19 cellular contexts compared by ENCODE assay signal in genomic region chr14:100566119-100566518, GRCh38. TPM values are rescaled to one million over a fixed set of nuclear protein-coding genes. Genes with fewer than 3 reads are reported as not detected.
A peak's percentile ranks its signal among the peaks of the same experiment; 100 is the strongest.
DNase-seq lines count a peak whose midpoint lies in the region; ATAC-seq and TF ChIP-seq lines count a peak whose summit lies in the region.
"Had no signal": no experiment of that assay in that cellular context is flagged by ENCODE, and none has a peak within 500 bp of the region (broad histone marks: within the 10 kb centered on the region; RNA-seq: fewer than 3 reads in every experiment).

No MANE protein-coding gene starts in this region.

- H3F3A ChIP-seq in neural progenitor cell (ENCODE audit: low read depth), result peaks cover 13% of the 10 kb centered on the region

- H3K4me1 ChIP-seq in CD4-positive, alpha-beta memory T cell (ENCODE audit: insufficient read depth, low read length), result peaks cover 11% of the 10 kb centered on the region
- H3K4me1 ChIP-seq in neural progenitor cell (peaks cover 27% of the 10 kb centered on the region), right cardiac atrium (ENCODE audit: control insufficient read depth, insufficient read depth, low read length) (no peaks in the 10 kb centered on the region)

- H3K4me2 ChIP-seq in neural progenitor cell, result no peak overlapping the region

- H3K36me3 Mint-ChIP-seq in CD4-positive, alpha-beta memory T cell, result no peaks in the 10 kb centered on the region
- H3K36me3 Mint-ChIP-seq in chondrocyte (ENCODE audit: low read depth) (no peaks in the 10 kb centered on the region), neural progenitor cell (no peaks in the 10 kb centered on the region)

- H3K27me3 ChIP-seq in CD4-positive, alpha-beta memory T cell (ENCODE audit: insufficient read depth, low read length), result peaks cover 17% of the 10 kb centered on the region
- H3K27me3 ChIP-seq in neural progenitor cell (peaks cover 59% of the 10 kb centered on the region), right cardiac atrium (ENCODE audit: control insufficient read depth, insufficient read depth) (no peaks in the 10 kb centered on the region)

- CTCF ChIA-PET in CD4-positive, alpha-beta memory T cell (lab: Charles Lee; ENCODE audit: partially characterized antibody), result no interaction called here

- H3K4me3 Mint-ChIP-seq in CD4-positive, alpha-beta memory T cell, result peak overlapping the region in 5 of 8 donors; percentile 3 to 61 (median 26)
- H3K4me3 Mint-ChIP-seq in chondrocyte (ENCODE audit: unreplicated experiment), result peak overlapping the region; percentile 3
- peak overlapping the region; percentile 60 for H3K4me3 Mint-ChIP-seq in neural progenitor cell

- 95% methylated on average over 11 of the region's 11 CpGs for WGBS in right cardiac atrium

- POLR2A ChIA-PET in CD4-positive, alpha-beta memory T cell (lab: Charles Lee; ENCODE audit: partially characterized antibody), result no interaction called here

- no peak overlapping the region for H3K4me3 ChIP-seq in CD4-positive, alpha-beta memory T cell (ENCODE audit: low read length in 2 of 2)
- H3K4me3 ChIP-seq in neural progenitor cell (no peak overlapping the region), right cardiac atrium (ENCODE audit: low read length) (no peak overlapping the region)

- H2AFZ ChIP-seq in neural progenitor cell (replicated peaks), result no peak overlapping the region

- no peaks in the 10 kb centered on the region for H3K9me3 ChIP-seq in CD4-positive, alpha-beta memory T cell (ENCODE audit: control insufficient read depth in 1 of 2, low read length in 2 of 2)
- no peaks in the 10 kb centered on the region for H3K9me3 ChIP-seq in neural progenitor cell (ENCODE audit: low read depth)
- H3K9me3 ChIP-seq in right cardiac atrium (ENCODE audit: control insufficient read depth, low read length), result no peaks in the 10 kb centered on the region
- H3K9me3 ChIP-seq: esophagus muscularis mucosa, suprapubic skin had no signal

- intact Hi-C loops in CD4-positive, alpha-beta memory T cell (cut with micrococcal nuclease), result loop anchor here (5.0 kb wide), 1 partner anchor 76 kb away; no protein-coding TSS in a partner anchor
- intact Hi-C loops in right cardiac atrium (cut with DNase I), result no loop called here

- H4K20me1 ChIP-seq in neural progenitor cell (ENCODE audit: low read depth), result no peaks in the 10 kb centered on the region

- H3K9me3 Mint-ChIP-seq in CD4-positive, alpha-beta memory T cell, result peaks cover 0 to 1% (median 0%) of the 10 kb centered on the region in 8 donors
- H3K9me3 Mint-ChIP-seq in chondrocyte (ENCODE audit: low read depth), result no peaks in the 10 kb centered on the region
- no peaks in the 10 kb centered on the region for H3K9me3 Mint-ChIP-seq in neural progenitor cell

- H3K27me3 Mint-ChIP-seq in CD4-positive, alpha-beta memory T cell, result peaks cover 13 to 14% of the 10 kb centered on the region in 2 donors
- peaks cover 24% of the 10 kb centered on the region for H3K27me3 Mint-ChIP-seq in chondrocyte (ENCODE audit: low read depth)
- H3K27me3 Mint-ChIP-seq in neural progenitor cell (ENCODE audit: insufficient read depth, low read depth), result peaks cover 48% of the 10 kb centered on the region

- no peak for DNase-seq in CD4-positive, alpha-beta memory T cell
- DNase-seq in HT-29 (ENCODE audit: low spot score) (peak; percentile 16), chondrocyte (ENCODE audit: low spot score) (no peak), neural progenitor cell (ENCODE audit: low spot score) (no peak), mesenteric fat pad (ENCODE audit: low spot score) (no peak), nucleus accumbens (lab: John Stamatoyannopoulos, UW) (no peak), right cardiac atrium (no peak)
- DNase-seq: activated CD4-positive, alpha-beta T cell treated with anti-CD3 and anti-CD28 coated beads, Interleukin-2, amount 50 U/mL, for 1 hour; H7; Kasumi-1; left cardiac atrium; NCI-H1105 treated with DMSO at 0.1 percent for 48 hours; NCI-H2171; NCI-H774; stimulated activated CD4-positive, alpha-beta T cell treated with anti-CD3 and anti-CD28 coated beads, Interleukin-4, amount 100 ng/mL, for 1 hour had no signal

- peaks cover 0 to 8% (median 5%) of the 10 kb centered on the region in 4 donors for H3K4me1 Mint-ChIP-seq in CD4-positive, alpha-beta memory T cell
- peaks cover 9% of the 10 kb centered on the region for H3K4me1 Mint-ChIP-seq in chondrocyte (ENCODE audit: low read depth)
- peaks cover 19% of the 10 kb centered on the region for H3K4me1 Mint-ChIP-seq in neural progenitor cell

- H3K27ac Mint-ChIP-seq in CD4-positive, alpha-beta memory T cell, result peak overlapping the region in 1 of 7 donors; percentile 42
- H3K27ac Mint-ChIP-seq in chondrocyte (ENCODE audit: unreplicated experiment) (no peak overlapping the region), neural progenitor cell (no peak overlapping the region)

- ATAC-seq in HG02798 (IDR thresholded peaks at IDR 0.05; ENCODE audit: poor library complexity, unreplicated experiment) (no peak), right cardiac atrium (no peak)

- TF ChIP-seq CTCF in chondrocyte (IDR thresholded peaks at IDR 0.05) (no peak), neural progenitor cell (IDR thresholded peaks at IDR 0.05) (no peak)

- no peak overlapping the region for H3K9ac ChIP-seq in neural progenitor cell

- H3K27ac ChIP-seq in CD4-positive, alpha-beta memory T cell (ENCODE audit: low read depth, low read length), result no peak overlapping the region
- H3K27ac ChIP-seq in neural progenitor cell (no peak overlapping the region), right cardiac atrium (ENCODE audit: low read length) (no peak overlapping the region)
- H3K27ac ChIP-seq: esophagus muscularis mucosa, skin epidermis, suprapubic skin had no signal

- H3K36me3 ChIP-seq in CD4-positive, alpha-beta memory T cell (ENCODE audit: insufficient read depth, low read length), result no peaks in the 10 kb centered on the region
- H3K36me3 ChIP-seq in neural progenitor cell, result no peaks in the 10 kb centered on the region
- H3K36me3 ChIP-seq: esophagus muscularis mucosa, suprapubic skin had no signal

- H3K79me2 ChIP-seq in neural progenitor cell (ENCODE audit: low read depth), result no peaks in the 10 kb centered on the region

RNA-seq across cellular contexts. Expression of gene BEGAIN, which starts 21.1 kb away (rescaled TPM):
- total RNA-seq in CD4-positive, alpha-beta memory T cell, result 1 to 10 TPM in 1 of 2 experiments, under 1 TPM in 1; 0.84 to 1.6 TPM
- polyA plus RNA-seq in CD4-positive, alpha-beta memory T cell, result 1 to 10 TPM in 1 of 2 donors, under 1 TPM in 1; 0.09 to 1.8 TPM
- 0.53 and 1.5 TPM in 2 replicates for total RNA-seq in HT-29 (2014; rRNA removed; shearing (Covaris generic))
- total RNA-seq in chondrocyte (5.1 to 6.5 TPM (median 6.5 TPM) in 3 replicates), neural progenitor cell (ENCODE audit: low replicate concordance) (4.0 and 13.4 TPM in 2 replicates), mesenteric fat pad (2.2 TPM), right cardiac atrium (1 to 10 TPM; 1.4 to 2.7 (median 2.0) TPM)
- polyA plus RNA-seq in right cardiac atrium, result 1.4 TPM

Comparison
In these comparisons a context has a peak if more than half of its experiments do, and no peak if none do; other contexts are left out.
1. H3K4me3 Mint-ChIP-seq: peak in every context shown above with its lines; median percentile 60 in neural progenitor cell; 26 in CD4-positive, alpha-beta memory T cell; 3 in chondrocyte.